ENCODE assay signal across 9 cellular contexts in genomic region chr14:44960146-44960545, GRCh38. TPM values are rescaled to one million over a fixed set of nuclear protein-coding genes. Genes with fewer than 3 reads are reported as not detected.
DNase-seq lines count a peak whose midpoint lies in the region; TF ChIP-seq lines count a peak whose summit lies in the region.
"Had no signal": no experiment of that assay in that cellular context is flagged by ENCODE, and none has a peak within 500 bp of the region (broad histone marks: within the 10 kb centered on the region; RNA-seq: fewer than 3 reads in every experiment).

No MANE protein-coding gene starts in this region.

- H3K27me3 Mint-ChIP-seq in activated CD4-positive, alpha-beta T cell treated with anti-CD3 and anti-CD28 coated beads, Interleukin-2, amount 10 ng/mL, durations not matched to agents 7 days and 5 days, result no peaks in the 10 kb centered on the region

- no peaks in the 10 kb centered on the region for H3K36me3 ChIP-seq in smooth muscle cell (ENCODE audit: low read depth)

- peak overlapping the region; percentile 97 for H3K4me2 ChIP-seq in smooth muscle cell

- H3K79me2 ChIP-seq in smooth muscle cell (ENCODE audit: low read depth), result peaks cover 84% of the 10 kb centered on the region

- CTCF ChIA-PET in activated CD4-positive, alpha-beta T cell treated with anti-CD3 and anti-CD28 coated beads, Interleukin-2, amount 10 ng/mL, durations not matched to agents 7 days and 5 days (lab: Charles Lee), result no interaction called here
- CTCF ChIA-PET in RWPE1 (lab: Yijun Ruan, JAX), result no interaction called here

- peaks cover 25% of the 10 kb centered on the region for H3K36me3 Mint-ChIP-seq in activated CD4-positive, alpha-beta T cell treated with anti-CD3 and anti-CD28 coated beads, Interleukin-2, amount 10 ng/mL, durations not matched to agents 7 days and 5 days (ENCODE audit: low read depth)

- H3K4me1 Mint-ChIP-seq in activated CD4-positive, alpha-beta T cell treated with anti-CD3 and anti-CD28 coated beads, Interleukin-2, amount 10 ng/mL, durations not matched to agents 7 days and 5 days, result peaks cover 49% of the 10 kb centered on the region

- peak overlapping the region; percentile 68 for H3K9ac ChIP-seq in smooth muscle cell (ENCODE audit: low read depth)

- peaks cover 4% of the 10 kb centered on the region for H3F3A ChIP-seq in smooth muscle cell (ENCODE audit: low read depth)

- TF ChIP-seq CTCF in fibroblast of the aortic adventitia (IDR thresholded peaks at IDR 0.05; ENCODE audit: insufficient read depth, low read length), result no peak
- TF ChIP-seq CTCF in smooth muscle cell (IDR thresholded peaks at IDR 0.05; ENCODE audit: borderline replicate concordance, insufficient read depth, poor library complexity, severe bottlenecking), result no peak
- TF ChIP-seq CTCF in RWPE1 (conservative IDR thresholded peaks at IDR 0.05; ENCODE audit: low read depth), result no peak

- POLR2A ChIA-PET in activated CD4-positive, alpha-beta T cell treated with anti-CD3 and anti-CD28 coated beads, Interleukin-2, amount 10 ng/mL, durations not matched to agents 7 days and 5 days (lab: Charles Lee), result no interaction called here
- POLR2A ChIA-PET in RWPE1 (lab: Yijun Ruan, JAX; ENCODE audit: low non-redundant PET), result interaction anchor here (0.6 kb wide), 1 partner anchor 297 kb away, joined by 4 read pairs; no protein-coding TSS in a partner anchor

- H4K20me1 ChIP-seq in smooth muscle cell (ENCODE audit: low read depth), result peaks cover 74% of the 10 kb centered on the region

- no peak for DNase-seq in activated CD4-positive, alpha-beta T cell treated with anti-CD3 and anti-CD28 coated beads, Interleukin-2, amount 10 ng/mL, durations not matched to agents 7 days and 5 days
- no peak for DNase-seq in activated CD4-positive, alpha-beta T cell treated with anti-CD3 and anti-CD28 coated beads, Interleukin-2, amount 50 U/mL, for 1 hour
- DNase-seq in RKO (ENCODE audit: low spot score) (peak; percentile 55), fibroblast of the aortic adventitia (ENCODE audit: low read depth) (peak; percentile 22), smooth muscle cell (lab: John Stamatoyannopoulos, UW; ENCODE audit: unreplicated experiment) (no peak), RWPE1 (ENCODE audit: low spot score) (no peak), anterior cingulate cortex (lab: John Stamatoyannopoulos, UW) (no peak)
- DNase-seq in activated CD4-positive, CD25-positive, alpha-beta regulatory T cell (lab: John Stamatoyannopoulos, UW), result no peak
- DNase-seq: activated CD4-positive, alpha-beta T cell treated with anti-CD3 and anti-CD28 coated beads for 48 hours had no signal

- WGBS in smooth muscle cell (ENCODE audit: low lambda C conversion rate), result 49% methylated on average over 2 of the region's 2 CpGs

- no peak overlapping the region for H3K4me3 Mint-ChIP-seq in activated CD4-positive, alpha-beta T cell treated with anti-CD3 and anti-CD28 coated beads, Interleukin-2, amount 10 ng/mL, durations not matched to agents 7 days and 5 days

- H3K4me1 ChIP-seq in smooth muscle cell (ENCODE audit: low read depth), result peaks cover 29% of the 10 kb centered on the region

- no peak overlapping the region for H2AFZ ChIP-seq in smooth muscle cell (ENCODE audit: low read depth)

- peak overlapping the region; percentile 75 for H3K4me3 ChIP-seq in fibroblast of the aortic adventitia (ENCODE audit: low read depth, low read length)
- peak overlapping the region; percentile 79 for H3K4me3 ChIP-seq in smooth muscle cell

- H3K27ac ChIP-seq in smooth muscle cell (ENCODE audit: low read depth) (peak overlapping the region; percentile 80), RWPE1 (no peak overlapping the region)

- H3K9me3 Mint-ChIP-seq in activated CD4-positive, alpha-beta T cell treated with anti-CD3 and anti-CD28 coated beads, Interleukin-2, amount 10 ng/mL, durations not matched to agents 7 days and 5 days, result peaks cover 12% of the 10 kb centered on the region

- H3K27me3 ChIP-seq in smooth muscle cell (ENCODE audit: low read depth), result no peaks in the 10 kb centered on the region

- no peaks in the 10 kb centered on the region for H3K9me3 ChIP-seq in smooth muscle cell (replicated peaks; ENCODE audit: low read depth)

- peak overlapping the region; percentile 68 for H3K27ac Mint-ChIP-seq in activated CD4-positive, alpha-beta T cell treated with anti-CD3 and anti-CD28 coated beads, Interleukin-2, amount 10 ng/mL, durations not matched to agents 7 days and 5 days

RNA-seq across cellular contexts. Expression of gene KLHL28, which starts 1.6 kb away (rescaled TPM):
- total RNA-seq in activated CD4-positive, alpha-beta T cell treated with anti-CD3 and anti-CD28 coated beads, Interleukin-2, amount 10 ng/mL, durations not matched to agents 7 days and 5 days, result 10 to 100 TPM; 16.8 to 17.6 TPM
- 14.2 and 21.5 TPM in 2 replicates for total RNA-seq in fibroblast of the aortic adventitia (ENCODE audit: low replicate concordance)
- 20.1 and 21.3 TPM in 2 replicates for total RNA-seq in smooth muscle cell
- 8.4 and 10.5 TPM in 2 replicates for polyA plus RNA-seq in smooth muscle cell

RNA-seq across cellular contexts. Expression of gene TOGARAM1, which starts 1.8 kb away (rescaled TPM):
- total RNA-seq in activated CD4-positive, alpha-beta T cell treated with anti-CD3 and anti-CD28 coated beads, Interleukin-2, amount 10 ng/mL, durations not matched to agents 7 days and 5 days, result 1 to 10 TPM; 8.4 to 8.7 TPM
- total RNA-seq in fibroblast of the aortic adventitia (ENCODE audit: low replicate concordance), result 20.0 and 34.0 TPM in 2 replicates
- total RNA-seq in smooth muscle cell, result 22.8 and 30.2 TPM in 2 replicates
- 7.3 and 9.8 TPM in 2 replicates for polyA plus RNA-seq in smooth muscle cell

Comparison
In these comparisons a context has a peak if more than half of its experiments do, and no peak if none do; other contexts are left out.
1. DNase-seq: peak in RKO (single experiment) and fibroblast of the aortic adventitia (single experiment); none in activated CD4-positive, alpha-beta T cell treated with anti-CD3 and anti-CD28 coated beads, Interleukin-2, amount 10 ng/mL, durations not matched to agents 7 days and 5 days (single experiment), activated CD4-positive, alpha-beta T cell treated with anti-CD3 and anti-CD28 coated beads, Interleukin-2, amount 50 U/mL, for 1 hour (single experiment), smooth muscle cell (single experiment), RWPE1 (single experiment), activated CD4-positive, CD25-positive, alpha-beta regulatory T cell (0 of 4) and anterior cingulate cortex (0 of 58).